Comparison of ENCODE assay signal across 21 cellular contexts in genomic region chr6:145266432-145267075, GRCh38.
"Had no signal": no experiment of that assay in that cellular context is flagged by ENCODE, and none has a peak within 500 bp of the region (broad histone marks: within the 10 kb centered on the region; RNA-seq: fewer than 3 reads in every experiment).

No MANE protein-coding gene starts in this region.

- H3K27me3 ChIP-seq: cardiac muscle cell had no signal

- DNase-seq: activated CD4-positive, alpha-beta T cell treated with anti-CD3 and anti-CD28 coated beads for 48 hours; activated CD4-positive, alpha-beta T cell treated with anti-CD3 and anti-CD28 coated beads, Interleukin-2, amount 50 U/mL, for 4 hours; activated CD8-positive, alpha-beta memory T cell treated with anti-CD3 and anti-CD28 coated beads, Interleukin-2, amount 50 U/mL, for 48 hours; activated CD8-positive, alpha-beta T cell treated with anti-CD3 and anti-CD28 coated beads, Interleukin-2, amount 10 ng/mL, durations not matched to agents 7 days and 5 days; activated effector memory CD4-positive, alpha-beta T cell treated with Interleukin-2 at 50 U/mL for 16 hours; activated naive CD4-positive, alpha-beta T cell; activated T-cell treated with anti-CD3 and anti-CD28 coated beads, Interleukin-2, amount 50 U/mL, for 1 hour; amygdala; MM.1S; NCI-H1105; NCI-H1436; NCI-H1694 treated with DMSO at 0.1 percent for 48 hours; NCI-H2029 treated with DMSO at 0.1 percent for 48 hours; NCI-H510A treated with DMSO at 0.1 percent for 48 hours; SIG-M5; T-cell; T-helper 2 cell; T1000 had no signal

- ATAC-seq: activated CD4-positive, CD25-positive, alpha-beta regulatory T cell treated with anti-CD3 and anti-CD28 coated beads, Interleukin-2, amount 50 U/mL, for 24 hours; activated CD8-positive, alpha-beta T cell treated with anti-CD3 and anti-CD28 coated beads, Interleukin-2, amount 10 ng/mL, durations not matched to agents 7 days and 5 days; T-cell had no signal

- H3K36me3 ChIP-seq: cardiac muscle cell had no signal

- H3K27ac ChIP-seq: cardiac muscle cell, SK-N-MC had no signal

- H3K4me3 ChIP-seq: cardiac muscle cell, SK-N-MC had no signal
